Comparison of ENCODE assay signal across 8 cellular contexts in genomic region chr2:85826990-85827878, GRCh38.
DNase-seq lines count a peak whose midpoint lies in the region; ATAC-seq, FAIRE-seq and TF ChIP-seq lines count a peak whose summit lies in the region.

No MANE protein-coding gene starts in this region.

- H3K27me3 ChIP-seq in mammary epithelial cell (ENCODE audit: insufficient read depth, low read length): peaks cover 3% of the 10 kb centered on the region

- no peaks in the 10 kb centered on the region for H3K27me3 Mint-ChIP-seq in WTC11 (ENCODE audit: low read depth)

- no peak overlapping the region; the same call in 1 of the 2 replicates for H3K4me3 Mint-ChIP-seq in WTC11

- peak; percentile 85 for ATAC-seq in HG02981 (IDR thresholded peaks at IDR 0.05; ENCODE audit: unreplicated experiment)
- ATAC-seq in WTC11: peak; percentile 97
- no peak for ATAC-seq in HG03025 (IDR thresholded peaks at IDR 0.05; ENCODE audit: low FRiP score, unreplicated experiment)

- intact Hi-C loops in mammary epithelial cell (cut with micrococcal nuclease) (loop anchor here (1.0 to 5.0 kb wide), 4 partner anchors 62 to 540 kb away; no protein-coding TSS in a partner anchor), kidney (cut with DNase I) (no loop called here)

- H3K9ac ChIP-seq in mammary epithelial cell (ENCODE audit: insufficient read depth, low read length): no peak overlapping the region
- H3K9ac ChIP-seq in kidney (ENCODE audit: low read length in 2 of 2): peak overlapping the region in 1 of 2 donors; percentile 60

- CTCF ChIA-PET in WTC11 (lab: Charles Lee): interaction anchor here (0.6 to 2.7 kb wide), 82 partner anchors 9 to 309 kb away, joined by 3 to 60 read pairs (median 4); partner anchors contain the start of genes ATOH8, POLR1A, PTCD3 and ST3GAL5
- CTCF ChIA-PET in mammary epithelial cell (lab: Charles Lee; ENCODE audit: low non-redundant PET): interaction anchor here (0.6 to 1.5 kb wide), 6 partner anchors 13 to 252 kb away, joined by 3 to 10 read pairs (median 4); no protein-coding TSS in a partner anchor

- 50% methylated on average over 14 of the region's 20 CpGs for WGBS in mammary epithelial cell (ENCODE audit: low coverage, missing lambda C conversion rate)

- in situ Hi-C loops in G401 (cut with HindIII; ENCODE audit: low sequenced_read_pairs) (no loop called here), mammary epithelial cell (cut with MboI; ENCODE audit: low sequenced_read_pairs in 2 of 2) (loop anchor here (5.0 kb wide), 1 partner anchor 250 kb away; no protein-coding TSS in a partner anchor)

- H3K4me1 ChIP-seq in mammary epithelial cell (ENCODE audit: insufficient read depth, low read length) (no peaks in the 10 kb centered on the region), kidney (ENCODE audit: control insufficient read depth in 1 of 2, insufficient read depth in 1 of 2, low read depth in 1 of 2, low read length in 2 of 2) (peaks cover 0 to 6% of the 10 kb centered on the region in 2 donors)

- no peaks in the 10 kb centered on the region for H3K9me3 ChIP-seq in mammary epithelial cell (replicated peaks; ENCODE audit: insufficient read depth, low read length)
- no peaks in the 10 kb centered on the region for H3K9me3 ChIP-seq in kidney (ENCODE audit: control insufficient read depth in 1 of 2, low read length in 2 of 2)

- no peaks in the 10 kb centered on the region for H3K79me2 ChIP-seq in mammary epithelial cell (ENCODE audit: insufficient read depth, low read length)

- H3K4me2 ChIP-seq in mammary epithelial cell (ENCODE audit: insufficient read depth, low read depth, low read length): peak overlapping the region; percentile 53

- TF ChIP-seq CTCF in WTC11 (IDR thresholded peaks at IDR 0.05): peak; percentile 62
- TF ChIP-seq CTCF in mammary epithelial cell (conservative IDR thresholded peaks at IDR 0.05 in 1 of 2, IDR thresholded peaks at IDR 0.05 in 1 of 2; ENCODE audit: extremely low read depth in 1 of 2, insufficient read depth in 1 of 2, low read depth in 1 of 2, low read length in 2 of 2): peak; percentile 72 to 82
- TF ChIP-seq CTCF in kidney (IDR thresholded peaks at IDR 0.05; ENCODE audit: borderline replicate concordance, extremely low read depth, insufficient read depth): peak; percentile 92

- H3K27ac Mint-ChIP-seq in WTC11: no peak overlapping the region

- H3K4me1 Mint-ChIP-seq in WTC11: peaks cover 13% of the 10 kb centered on the region

- H3K4me3 ChIP-seq in mammary epithelial cell (replicated peaks in 1 of 3; ENCODE audit: insufficient read depth in 1 of 3, low read depth in 2 of 3, low read length in 3 of 3) (peak overlapping the region in 1 of 3 experiments; percentile 9), kidney (ENCODE audit: low read length in 2 of 2) (peak overlapping the region; percentile 33 to 36)

- dilution Hi-C loops in mammary epithelial cell (cut with HindIII; ENCODE audit: low sequenced_read_pairs): no loop called here

- H2AFZ ChIP-seq in mammary epithelial cell (ENCODE audit: low read depth, low read length): peak overlapping the region; percentile 73

- no peaks in the 10 kb centered on the region for H3K9me3 Mint-ChIP-seq in WTC11

- no peak for FAIRE-seq in kidney (lab: Jason Lieb, UNC)

- no peaks in the 10 kb centered on the region for H3K36me3 Mint-ChIP-seq in WTC11

- H3K27ac ChIP-seq in mammary epithelial cell (ENCODE audit: insufficient read depth, low read depth, low read length) (no peak overlapping the region), kidney (ENCODE audit: low read depth in 2 of 2, low read length in 2 of 2) (no peak overlapping the region)

- POLR2A ChIA-PET in WTC11 (lab: Charles Lee): interaction anchor here (0.5 to 0.6 kb wide), 2 partner anchors 58 to 175 kb away, joined by 3 read pairs; no protein-coding TSS in a partner anchor

- DNase-seq in G401 (ENCODE audit: low spot score) (peak; percentile 77), NCI-H2227 (lab: John Stamatoyannopoulos, UW; ENCODE audit: unreplicated experiment) (peak; percentile 84), WTC11 (ENCODE audit: low spot score) (peak; percentile 87), mammary epithelial cell (peak; percentile 34), kidney (peak; percentile 85)
- peak; percentile 63 to 73 for DNase-seq in stimulated activated CD4-positive, alpha-beta T cell treated with anti-CD3 and anti-CD28 coated beads, Interleukin-1b, Interleukin-23, amount 100 ng/mL, for 1 hour (ENCODE audit: low read depth in 2 of 2)

- no TSS peak for BruUV-seq in mammary epithelial cell (replicated peaks; lab: Mats Ljungman, UMichigan)

- H3K36me3 ChIP-seq in mammary epithelial cell (ENCODE audit: insufficient read depth, low read length) (no peaks in the 10 kb centered on the region), kidney (ENCODE audit: control insufficient read depth in 1 of 2, insufficient read depth in 2 of 2, low read length in 2 of 2) (no peaks in the 10 kb centered on the region)

- H4K20me1 ChIP-seq in mammary epithelial cell (ENCODE audit: insufficient read depth, low read length): no peaks in the 10 kb centered on the region

TF ChIP-seq in WTC11, 78 proteins besides CTCF, POLR2A, EP300 and RAD21:
- peak; percentile 53; the same call in 1 of the 2 replicates for TF ChIP-seq GABPB1 (CRISPR knock-in tag; IDR thresholded peaks at IDR 0.05)
- no peak for TF ChIP-seq ZNF512 (CRISPR knock-in tag; IDR thresholded peaks at IDR 0.05; ENCODE audit: borderline replicate concordance)
- no peak for TF ChIP-seq SP1 (CRISPR knock-in tag; conservative IDR thresholded peaks at IDR 0.05)

Comparison
In these comparisons a context has a peak if more than half of its experiments do, and no peak if none do; other contexts are left out.
1. DNase-seq: peak in every context shown above with its lines; median percentile 87 in WTC11; 85 in kidney; 84 in NCI-H2227; 77 in G401; 68 in stimulated activated CD4-positive, alpha-beta T cell treated with anti-CD3 and anti-CD28 coated beads, Interleukin-1b, Interleukin-23, amount 100 ng/mL, for 1 hour; 34 in mammary epithelial cell.